ENCODE assay signal across 8 cellular contexts in genomic region chr4:84578540-84579409, GRCh38. TPM values are rescaled to one million over a fixed set of nuclear protein-coding genes. Genes with fewer than 3 reads are reported as not detected.
DNase-seq lines count a peak whose midpoint lies in the region; ATAC-seq, FAIRE-seq and TF ChIP-seq lines count a peak whose summit lies in the region.

No MANE protein-coding gene starts in this region.

- POLR2A ChIA-PET in WTC11 (lab: Charles Lee) = interaction anchor here (0.6 to 1.5 kb wide), 4 partner anchors 11 to 388 kb away, joined by 3 to 6 read pairs (median 4); partner anchors contain the start of gene WDFY3

- H3K27me3 ChIP-seq in ovary = no peaks in the 10 kb centered on the region

- TF ChIP-seq EP300 in ovary (IDR thresholded peaks at IDR 0.05) = no peak

- H3K36me3 Mint-ChIP-seq in WTC11 = no peaks in the 10 kb centered on the region

- no peak overlapping the region for H3K27ac ChIP-seq in ovary

- H3K27ac Mint-ChIP-seq in WTC11 = peak overlapping the region; percentile 60

- no peaks in the 10 kb centered on the region for H3K9me3 ChIP-seq in ovary

- CTCF ChIA-PET in WTC11 (lab: Charles Lee) = interaction anchor here (0.6 to 2.8 kb wide), 45 partner anchors 9 to 392 kb away, joined by 3 to 39 read pairs (median 4); partner anchors contain the start of genes NKX6-1 and WDFY3

- H3K4me3 Mint-ChIP-seq in WTC11 = no peak overlapping the region

- FAIRE-seq in islet of Langerhans (lab: Jason Lieb, UNC) = peak; percentile 58

- peaks cover 40% of the 10 kb centered on the region for H3K4me1 Mint-ChIP-seq in WTC11

- ATAC-seq in WTC11 = no peak
- ATAC-seq in GM18868 (IDR thresholded peaks at IDR 0.05; ENCODE audit: unreplicated experiment) = no peak

- no peaks in the 10 kb centered on the region for H3K9me3 Mint-ChIP-seq in WTC11

- no peak overlapping the region for H3K4me3 ChIP-seq in ovary

- H3K27me3 Mint-ChIP-seq in WTC11 (ENCODE audit: low read depth) = peaks cover 16% of the 10 kb centered on the region

- H3K4me1 ChIP-seq in ovary (ENCODE audit: insufficient read depth) = peaks cover 3% of the 10 kb centered on the region

- no peak for TF ChIP-seq POLR2A in ovary (IDR thresholded peaks at IDR 0.05)

- intact Hi-C loops in ovary (cut with DNase I) = loop anchor here in 1 of 4 donors (10.0 kb wide), 1 partner anchor 386 kb away; the partner anchor contains the start of gene WDFY3

- 64 to 71% (median 68%) methylated on average over 4 of the region's 4 CpGs for WGBS in ovary, 3 donors

- peak; percentile 31 to 53 (median 38) for DNase-seq in NCI-H1417 (lab: John Stamatoyannopoulos, UW)
- no peak for DNase-seq in NCI-H1417 treated with DMSO at 0.1 percent for 48 hours (lab: John Stamatoyannopoulos, UW)
- peak; percentile 25 for DNase-seq in WTC11 (ENCODE audit: low spot score)
- no peak for DNase-seq in stimulated activated CD4-positive, alpha-beta T cell treated with anti-CD3 and anti-CD28 coated beads, Interleukin-4, amount 100 ng/mL, for 1 hour
- DNase-seq in ovary = no peak

- H3K36me3 ChIP-seq in ovary = no peaks in the 10 kb centered on the region

- peak; percentile 82 for TF ChIP-seq CTCF in LNCAP (IDR thresholded peaks at IDR 0.05)
- TF ChIP-seq CTCF in WTC11 (IDR thresholded peaks at IDR 0.05) = peak; percentile 29; the same call in 1 of the 2 replicates
- no peak for TF ChIP-seq CTCF in ovary (IDR thresholded peaks at IDR 0.05)

TF ChIP-seq in WTC11, 78 proteins besides CTCF, POLR2A, EP300 and RAD21:
- TF ChIP-seq PREB (CRISPR knock-in tag; IDR thresholded peaks at IDR 0.05; ENCODE audit: borderline replicate concordance) (no peak), NR2C2 (CRISPR knock-in tag; IDR thresholded peaks at IDR 0.05) (no peak), ZNF416 (CRISPR knock-in tag; IDR thresholded peaks at IDR 0.05) (no peak), GABPB1 (CRISPR knock-in tag; IDR thresholded peaks at IDR 0.05) (no peak), MXD4 (CRISPR knock-in tag; IDR thresholded peaks at IDR 0.05; ENCODE audit: borderline replicate concordance) (no peak), ZBTB43 (CRISPR knock-in tag; IDR thresholded peaks at IDR 0.05) (no peak), FOXP1 (CRISPR knock-in tag; IDR thresholded peaks at IDR 0.05; ENCODE audit: borderline replicate concordance) (no peak), EMX1 (CRISPR knock-in tag; IDR thresholded peaks at IDR 0.05) (no peak), ERG (CRISPR knock-in tag; IDR thresholded peaks at IDR 0.05) (no peak), JAZF1 (CRISPR knock-in tag; IDR thresholded peaks at IDR 0.05) (no peak), SOX15 (CRISPR knock-in tag; IDR thresholded peaks at IDR 0.05) (no peak), SMAD3 (CRISPR knock-in tag; IDR thresholded peaks at IDR 0.05; ENCODE audit: borderline replicate concordance) (no peak), ATF2 (CRISPR knock-in tag; IDR thresholded peaks at IDR 0.05; ENCODE audit: borderline replicate concordance, low read depth) (no peak), PRRX2 (CRISPR knock-in tag; IDR thresholded peaks at IDR 0.05) (no peak), E2F4 (CRISPR knock-in tag; IDR thresholded peaks at IDR 0.05; ENCODE audit: borderline replicate concordance, low read depth) (no peak), ZNF232 (CRISPR knock-in tag; IDR thresholded peaks at IDR 0.05) (no peak), HMGXB4 (CRISPR knock-in tag; IDR thresholded peaks at IDR 0.05) (no peak), ZNF671 (CRISPR knock-in tag; IDR thresholded peaks at IDR 0.05) (no peak), JUN (CRISPR knock-in tag; IDR thresholded peaks at IDR 0.05) (no peak)

RNA-seq across cellular contexts. Expression of gene CDS1, which starts 4.2 kb away (rescaled TPM):
- total RNA-seq in WTC11 (2021) = 17.4 to 18.3 TPM (median 18.2 TPM) in 3 replicates
- total RNA-seq in ovary = 10 to 100 TPM in 2 of 7 donors, 1 to 10 TPM in 5; 5.9 to 28.0 (median 7.8) TPM
- 1 to 10 TPM; 2.7 to 4.3 TPM for polyA plus RNA-seq in ovary

Comparison
In these comparisons a context has a peak if more than half of its experiments do, and no peak if none do; other contexts are left out.
1. DNase-seq: peak in NCI-H1417 (3 of 3) and WTC11 (single experiment); none in NCI-H1417 treated with DMSO at 0.1 percent for 48 hours (single experiment), stimulated activated CD4-positive, alpha-beta T cell treated with anti-CD3 and anti-CD28 coated beads, Interleukin-4, amount 100 ng/mL, for 1 hour (single experiment) and ovary (0 of 5).
2. CTCF ChIP-seq: peak in LNCAP (single experiment) and WTC11 (single experiment); none in ovary (0 of 3).